ENCODE assay signal across 25 cellular contexts in the genomic region with DNA sequence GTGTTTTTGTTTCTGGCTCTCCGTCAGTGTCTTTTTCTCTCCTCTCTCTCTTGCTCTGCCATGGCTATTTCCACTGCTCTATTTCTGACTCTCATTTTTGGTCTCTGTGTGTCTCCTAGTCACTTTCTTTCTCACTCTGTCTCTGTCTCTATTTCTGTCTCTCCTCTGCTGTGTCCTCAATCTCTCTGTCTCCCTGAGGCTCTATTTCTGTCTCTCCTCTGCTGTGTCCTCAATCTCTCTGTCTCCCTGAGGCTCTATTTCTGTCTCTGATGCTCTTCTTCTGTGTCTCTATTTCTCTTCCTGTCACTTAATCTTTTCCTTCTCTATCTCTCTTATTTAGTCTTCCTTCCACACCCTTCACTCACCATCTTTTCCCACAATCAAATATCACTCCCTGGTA. TPM values are rescaled to one million over a fixed set of nuclear protein-coding genes. Genes with fewer than 3 reads are reported as not detected.
DNase-seq lines count a peak whose midpoint lies in the region; ATAC-seq, FAIRE-seq and TF ChIP-seq lines count a peak whose summit lies in the region.
"Had no signal": no experiment of that assay in that cellular context is flagged by ENCODE, and none has a peak within 500 bp of the region (broad histone marks: within the 10 kb centered on the region; RNA-seq: fewer than 3 reads in every experiment).

No MANE protein-coding gene starts in this region.

- ATAC-seq in K562 (no peak), HG03097 (IDR thresholded peaks at IDR 0.05; ENCODE audit: low FRiP score, unreplicated experiment) (no peak), HG03565 (IDR thresholded peaks at IDR 0.05; ENCODE audit: unreplicated experiment) (no peak)
- no peak for ATAC-seq in effector memory CD8-positive, alpha-beta T cell (replicated peaks)

- H3K79me2 ChIP-seq in mammary epithelial cell (ENCODE audit: insufficient read depth, low read length), result no peaks in the 10 kb centered on the region
- no peaks in the 10 kb centered on the region for H3K79me2 ChIP-seq in K562 (ENCODE audit: control insufficient read depth, insufficient read depth, low read length)

- TF ChIP-seq POLR2A in breast epithelium (IDR thresholded peaks at IDR 0.05) (no peak), K562 (conservative IDR thresholded peaks at IDR 0.05) (no peak)

- H3K27me3 ChIP-seq in mammary epithelial cell (ENCODE audit: insufficient read depth, low read length) (no peaks in the 10 kb centered on the region), breast epithelium (peaks cover 0 to 24% of the 10 kb centered on the region in 2 donors), K562 (ENCODE audit: control insufficient read depth in 2 of 2, insufficient read depth in 2 of 2, low read length in 2 of 2) (no peaks in the 10 kb centered on the region)

- no peak overlapping the region for H3K9ac ChIP-seq in mammary epithelial cell (ENCODE audit: insufficient read depth, low read length)
- H3K9ac ChIP-seq in K562 (ENCODE audit: insufficient read depth in 1 of 2, low read depth in 2 of 2, low read length in 2 of 2), result no peak overlapping the region
- H3K9ac ChIP-seq: BLaER1 treated with 17β-estradiol and CSF1 and Interleukin-3, amounts not matched to agents 10 nM and 100 nM had no signal

- intact Hi-C loops in mammary epithelial cell (cut with micrococcal nuclease) (loop anchor here (10.0 kb wide), 1 partner anchor 219 kb away; a partner anchor contains a TSS), breast epithelium (cut with DNase I; ENCODE audit: low total_unique reads) (no loop called here), K562 (cut with micrococcal nuclease) (no loop called here)
- intact Hi-C loops in activated CD4-positive, alpha-beta memory T cell treated with anti-CD3 and anti-CD28 coated beads for 36 hours (cut with micrococcal nuclease), result loop anchor here (10.0 kb wide), 1 partner anchor 119 kb away; no protein-coding TSS in a partner anchor

- H3K36me3 Mint-ChIP-seq in nephron (ENCODE audit: low read depth), result no peaks in the 10 kb centered on the region
- peaks cover 2% of the 10 kb centered on the region for H3K36me3 Mint-ChIP-seq in activated CD4-positive, alpha-beta memory T cell treated with anti-CD3 and anti-CD28 coated beads for 36 hours
- H3K36me3 Mint-ChIP-seq in effector memory CD8-positive, alpha-beta T cell (ENCODE audit: insufficient read depth), result peaks cover 3% of the 10 kb centered on the region

- H3K36me3 ChIP-seq in mammary epithelial cell (ENCODE audit: insufficient read depth, low read length) (no peaks in the 10 kb centered on the region), breast epithelium (no peaks in the 10 kb centered on the region), K562 (ENCODE audit: control insufficient read depth, insufficient read depth, low read length) (no peaks in the 10 kb centered on the region; the same call in 2 of the 3 replicates)
- H3K36me3 ChIP-seq: BE2C; BLaER1 treated with 17β-estradiol and CSF1 and Interleukin-3, amounts not matched to agents 10 nM and 100 nM; HAP-1 had no signal

- H3K9me3 ChIP-seq in mammary epithelial cell (replicated peaks; ENCODE audit: insufficient read depth, low read length) (no peaks in the 10 kb centered on the region), breast epithelium (no peaks in the 10 kb centered on the region), K562 (replicated peaks; ENCODE audit: control insufficient read depth, insufficient read depth, low read depth, low read length) (0 out of 2 replicates have a peak, but pooled peaks cover 2% of the 10 kb centered on the region)
- H3K9me3 ChIP-seq: BE2C, HAP-1 had no signal

- no peak overlapping the region for H3K4me3 ChIP-seq in mammary epithelial cell (replicated peaks in 1 of 3; ENCODE audit: insufficient read depth in 1 of 3, low read depth in 2 of 3, low read length in 3 of 3)
- no peak overlapping the region for H3K4me3 ChIP-seq in breast epithelium
- H3K4me3 ChIP-seq in K562, result no peak overlapping the region
- H3K4me3 ChIP-seq: BLaER1 treated with 17β-estradiol and CSF1 and Interleukin-3, amounts not matched to agents 10 nM and 100 nM; HAP-1 had no signal

- H3K9me1 ChIP-seq in K562 (ENCODE audit: control insufficient read depth, insufficient read depth, low read length), result no peaks in the 10 kb centered on the region

- H3K9me3 Mint-ChIP-seq in nephron, result no peaks in the 10 kb centered on the region
- no peaks in the 10 kb centered on the region for H3K9me3 Mint-ChIP-seq in activated CD4-positive, alpha-beta memory T cell treated with anti-CD3 and anti-CD28 coated beads for 36 hours
- no peaks in the 10 kb centered on the region for H3K9me3 Mint-ChIP-seq in effector memory CD8-positive, alpha-beta T cell
- H3K9me3 Mint-ChIP-seq: CD4-positive, alpha-beta T cell had no signal

- peak overlapping the region in 2 of 3 experiments; percentile 1 to 16 for H3K4me3 Mint-ChIP-seq in nephron
- H3K4me3 Mint-ChIP-seq in activated CD4-positive, alpha-beta memory T cell treated with anti-CD3 and anti-CD28 coated beads for 36 hours, result no peak overlapping the region
- no peak overlapping the region for H3K4me3 Mint-ChIP-seq in effector memory CD8-positive, alpha-beta T cell
- H3K4me3 Mint-ChIP-seq: CD4-positive, alpha-beta T cell; CD8-positive, alpha-beta memory T cell had no signal

- POLR2A ChIA-PET in K562 (lab: Yijun Ruan, JAX), result no interaction called here
- POLR2A ChIA-PET in activated CD4-positive, alpha-beta memory T cell treated with anti-CD3 and anti-CD28 coated beads for 36 hours (lab: Charles Lee), result no interaction called here

- H3K4me2 ChIP-seq in mammary epithelial cell (ENCODE audit: insufficient read depth, low read depth, low read length), result no peak overlapping the region
- no peak overlapping the region for H3K4me2 ChIP-seq in K562 (ENCODE audit: insufficient read depth, low read length)
- H3K4me2 ChIP-seq: BLaER1 treated with 17β-estradiol and CSF1 and Interleukin-3, amounts not matched to agents 10 nM and 100 nM had no signal

- no peak overlapping the region for H3K27ac Mint-ChIP-seq in nephron
- no peak overlapping the region for H3K27ac Mint-ChIP-seq in activated CD4-positive, alpha-beta memory T cell treated with anti-CD3 and anti-CD28 coated beads for 36 hours
- H3K27ac Mint-ChIP-seq in effector memory CD8-positive, alpha-beta T cell, result no peak overlapping the region
- H3K27ac Mint-ChIP-seq: CD14-positive monocyte; CD4-positive, alpha-beta T cell; CD8-positive, alpha-beta memory T cell had no signal

- H3K4me1 ChIP-seq in mammary epithelial cell (ENCODE audit: insufficient read depth, low read length) (no peaks in the 10 kb centered on the region), breast epithelium (no peaks in the 10 kb centered on the region), K562 (replicated peaks in 1 of 2; ENCODE audit: control insufficient read depth in 2 of 2, insufficient read depth in 2 of 2, low read length in 2 of 2) (peaks cover 6 to 16% of the 10 kb centered on the region in 2 experiments; a peak in 4 of 5 replicates)
- H3K4me1 ChIP-seq: BE2C; BLaER1 treated with 17β-estradiol and CSF1 and Interleukin-3, amounts not matched to agents 10 nM and 100 nM had no signal

- dilution Hi-C loops in mammary epithelial cell (cut with HindIII; ENCODE audit: low sequenced_read_pairs), result no loop called here

- H2AFZ ChIP-seq in mammary epithelial cell (ENCODE audit: low read depth, low read length) (no peak overlapping the region), K562 (ENCODE audit: low read depth, low read length) (no peak overlapping the region)

- H3K27ac ChIP-seq in mammary epithelial cell (ENCODE audit: insufficient read depth, low read depth, low read length), result no peak overlapping the region
- no peak overlapping the region for H3K27ac ChIP-seq in breast epithelium
- no peak overlapping the region for H3K27ac ChIP-seq in K562 (ENCODE audit: extremely low read depth, low read depth, low read length)
- H3K27ac ChIP-seq: 22Rv1; BLaER1 treated with 17β-estradiol and CSF1 and Interleukin-3, amounts not matched to agents 10 nM and 100 nM had no signal

- H3K4me1 Mint-ChIP-seq in nephron, result peaks cover 6% of the 10 kb centered on the region
- H3K4me1 Mint-ChIP-seq in activated CD4-positive, alpha-beta memory T cell treated with anti-CD3 and anti-CD28 coated beads for 36 hours (ENCODE audit: low read depth), result peaks cover 9% of the 10 kb centered on the region
- H3K4me1 Mint-ChIP-seq in effector memory CD8-positive, alpha-beta T cell (ENCODE audit: low read depth in 2 of 2), result peaks cover 3 to 4% of the 10 kb centered on the region in 2 donors

- DNase-seq in mammary epithelial cell (no peak), breast epithelium (ENCODE audit: low spot score in 2 of 2) (no peak), K562 (ENCODE audit: extremely low read depth in 1 of 4, low spot score in 3 of 4) (no peak)
- no peak for DNase-seq in activated CD4-positive, alpha-beta memory T cell treated with anti-CD3 and anti-CD28 coated beads for 36 hours
- no peak for DNase-seq in effector memory CD8-positive, alpha-beta T cell
- DNase-seq: AML-193; BE2C; CD4-positive, alpha-beta T cell; CD8-positive, alpha-beta memory T cell; DMS53; DMS79 treated with DMSO at 0.1 percent for 48 hours; GOT3 had no signal

- TF ChIP-seq CTCF in mammary epithelial cell (conservative IDR thresholded peaks at IDR 0.05 in 1 of 2, IDR thresholded peaks at IDR 0.05 in 1 of 2; ENCODE audit: extremely low read depth in 1 of 2, insufficient read depth in 1 of 2, low read depth in 1 of 2, low read length in 2 of 2) (no peak), breast epithelium (IDR thresholded peaks at IDR 0.05) (no peak), K562 (IDR thresholded peaks at IDR 0.05 in 2 of 3, conservative IDR thresholded peaks at IDR 0.05 in 1 of 3; ENCODE audit: insufficient read depth in 2 of 3, low read depth in 1 of 3, low read length in 3 of 3) (no peak), nephron (IDR thresholded peaks at IDR 0.05; ENCODE audit: unreplicated experiment in 3 of 3) (no peak)

- no peak for TF ChIP-seq EP300 in K562 (IDR thresholded peaks at IDR 0.05; ENCODE audit: low read length)

- in situ Hi-C loops in mammary epithelial cell (cut with MboI; ENCODE audit: low sequenced_read_pairs in 2 of 2), result no loop called here
- in situ Hi-C loops in K562 (cut with MboI), result no loop called here

- H4K20me1 ChIP-seq in mammary epithelial cell (ENCODE audit: insufficient read depth, low read length), result no peaks in the 10 kb centered on the region
- H4K20me1 ChIP-seq in K562 (replicated peaks; ENCODE audit: control insufficient read depth, insufficient read depth, low read length), result no peaks in the 10 kb centered on the region
- H4K20me1 ChIP-seq: BLaER1 treated with 17β-estradiol and CSF1 and Interleukin-3, amounts not matched to agents 10 nM and 100 nM had no signal

- WGBS in mammary epithelial cell (ENCODE audit: low coverage, missing lambda C conversion rate), result 100% methylated on average over 1 of the region's 1 CpG
- WGBS in K562 (ENCODE audit: insufficient coverage, low coverage, missing lambda C conversion rate), result 60% methylated on average over 1 of the region's 1 CpG

- BruUV-seq in mammary epithelial cell (replicated peaks; lab: Mats Ljungman, UMichigan) (TSS peak; percentile 56), K562 (replicated peaks; lab: Mats Ljungman, UMichigan) (no TSS peak)

- no peak for FAIRE-seq in K562 (lab: Jason Lieb, UNC)
- FAIRE-seq: A204.1, GM12892, H54 had no signal

- no peaks in the 10 kb centered on the region for H3K27me3 Mint-ChIP-seq in nephron (ENCODE audit: low read depth)
- peaks cover 54% of the 10 kb centered on the region for H3K27me3 Mint-ChIP-seq in activated CD4-positive, alpha-beta memory T cell treated with anti-CD3 and anti-CD28 coated beads for 36 hours
- peaks cover 37 to 41% of the 10 kb centered on the region in 2 donors for H3K27me3 Mint-ChIP-seq in effector memory CD8-positive, alpha-beta T cell

- CTCF ChIA-PET in mammary epithelial cell (lab: Charles Lee; ENCODE audit: low non-redundant PET) (no interaction called here), K562 (lab: Yijun Ruan, JAX; ENCODE audit: low intra/inter-chr PET ratio) (no interaction called here)
- CTCF ChIA-PET in activated CD4-positive, alpha-beta memory T cell treated with anti-CD3 and anti-CD28 coated beads for 36 hours (lab: Charles Lee), result no interaction called here

- no peak for TF ChIP-seq RAD21 in K562 (CRISPR knock-in tag; conservative IDR thresholded peaks at IDR 0.05 in 1 of 2, IDR thresholded peaks at IDR 0.05 in 1 of 2)

RNA-seq across cellular contexts. Expression of a gene that starts 8.4 kb away (rescaled TPM):
- total RNA-seq in mammary epithelial cell (10 to 100 TPM in 1 of 2 donors, 1 to 10 TPM in 1; 4.8 to 10.5 TPM), breast epithelium (10 to 100 TPM in 2 of 3 donors, under 1 TPM in 1; 0.80 to 31.0 (median 12.8) TPM), K562 (2014; rRNA removed) (4.9 and 7.5 TPM in 2 replicates), K562 (2014; rRNA removed; fragmentation: Illumina TruSeq; extraction: Trizol) (2.8 and 4.5 TPM in 2 replicates), K562 (2015; rRNA removed; fragmentation: Illumina TruSeq; extraction: Trizol) (4.6 and 5.7 TPM in 2 replicates), K562 (2021) (12.1 and 12.7 TPM in 2 replicates)
- polyA plus RNA-seq in mammary epithelial cell (11.9 TPM), K562 (2011; rRNA removed) (19.3 and 29.6 TPM in 2 replicates), K562 (2014; fragmentation: Illumina TruSeq; extraction: Trizol) (13.1 and 17.4 TPM in 2 replicates), K562 (2014; fragmentation: Nextera tagmentation; extraction: Ambion mirVana) (10 to 100 TPM; 12.0 to 13.5 TPM), K562 (2014; rRNA removed) (21.3 and 21.8 TPM in 2 replicates)
- 22.5 TPM for polyA minus RNA-seq in mammary epithelial cell
- 14.9 and 15.6 TPM in 2 replicates for total RNA-seq in K562 (2011; cell fraction: chromatin; rRNA removed; ENCODE audit: low replicate concordance)
- total RNA-seq in K562 (2011; cell fraction: nucleolus; rRNA removed), result 14.3 and 15.8 TPM in 2 replicates
- total RNA-seq in K562 (2011; cell fraction: nucleoplasm; rRNA removed), result 19.4 and 34.7 TPM in 2 replicates
- polyA plus RNA-seq in K562 (2011; cell fraction: cytosol; rRNA removed), result 32.3 and 43.3 TPM in 2 replicates
- 50.1 and 60.0 TPM in 2 replicates for polyA plus RNA-seq in K562 (2011; cell fraction: nucleus; rRNA removed)
- 15.6 and 44.4 TPM in 2 replicates for polyA plus RNA-seq in K562 (2012)
- polyA minus RNA-seq in K562 (2011; rRNA and poly(A)+ RNA removed), result 9.2 and 12.7 TPM in 2 replicates
- 5.9 and 6.6 TPM in 2 replicates for polyA minus RNA-seq in K562 (2011; cell fraction: cytosol; rRNA and poly(A)+ RNA removed)
- polyA minus RNA-seq in K562 (2011; cell fraction: nucleus; rRNA and poly(A)+ RNA removed), result 9.0 and 19.1 TPM in 2 replicates
- total RNA-seq in activated CD4-positive, alpha-beta memory T cell treated with anti-CD3 and anti-CD28 coated beads for 36 hours, result 1 to 10 TPM; 2.3 to 2.4 TPM
- polyA plus RNA-seq: CD14-positive monocyte had no signal

RNA-seq across cellular contexts. Expression of a gene that starts 56.2 kb away (rescaled TPM):
- total RNA-seq in mammary epithelial cell (not detected), breast epithelium (not detected), K562 (2014; rRNA removed) (not detected in 2 replicates), K562 (2014; rRNA removed; fragmentation: Illumina TruSeq; extraction: Trizol) (not detected in 2 replicates), K562 (2015; rRNA removed; fragmentation: Illumina TruSeq; extraction: Trizol) (not detected in 2 replicates), K562 (2021) (not detected in 2 replicates)
- polyA plus RNA-seq in mammary epithelial cell (not detected), K562 (2011; rRNA removed) (not detected in 2 replicates), K562 (2014; fragmentation: Illumina TruSeq; extraction: Trizol) (not detected in 2 replicates), K562 (2014; fragmentation: Nextera tagmentation; extraction: Ambion mirVana) (under 1 TPM; 0.23 to 0.45 TPM), K562 (2014; rRNA removed) (not detected in 2 replicates)
- polyA minus RNA-seq in mammary epithelial cell, result not detected
- total RNA-seq in K562 (2011; cell fraction: chromatin; rRNA removed; ENCODE audit: low replicate concordance), result not detected in 2 replicates
- total RNA-seq in K562 (2011; cell fraction: nucleolus; rRNA removed), result not detected in 2 replicates
- total RNA-seq in K562 (2011; cell fraction: nucleoplasm; rRNA removed), result not detected in 2 replicates
- not detected in 2 replicates for polyA plus RNA-seq in K562 (2011; cell fraction: cytosol; rRNA removed)
- polyA plus RNA-seq in K562 (2011; cell fraction: nucleus; rRNA removed), result not detected in 2 replicates
- 0.22 and 0.40 TPM in 2 replicates for polyA plus RNA-seq in K562 (2012)
- polyA minus RNA-seq in K562 (2011; rRNA and poly(A)+ RNA removed), result not detected in 2 replicates
- polyA minus RNA-seq in K562 (2011; cell fraction: cytosol; rRNA and poly(A)+ RNA removed), result not detected in 2 replicates
- not detected in 2 replicates for polyA minus RNA-seq in K562 (2011; cell fraction: nucleus; rRNA and poly(A)+ RNA removed)
- not detected for total RNA-seq in activated CD4-positive, alpha-beta memory T cell treated with anti-CD3 and anti-CD28 coated beads for 36 hours
- total RNA-seq: CD4-positive, alpha-beta T cell; CD8-positive, alpha-beta memory T cell; Daoy; G401 had no signal
- polyA plus RNA-seq: AG04450; CD14-positive monocyte; CD8-positive, alpha-beta memory T cell had no signal

Comparison
In these comparisons a context has a peak if more than half of its experiments do, and no peak if none do; other contexts are left out.
1. intact Hi-C loops: an anchor here in mammary epithelial cell (10.0 kb wide) and activated CD4-positive, alpha-beta memory T cell treated with anti-CD3 and anti-CD28 coated beads for 36 hours (10.0 kb wide); none called in breast epithelium and K562.
2. H3K4me3 Mint-ChIP-seq: peak in nephron (2 of 3); none in activated CD4-positive, alpha-beta memory T cell treated with anti-CD3 and anti-CD28 coated beads for 36 hours (single experiment) and effector memory CD8-positive, alpha-beta T cell (0 of 2).